ENCODE assay signal across 16 cellular contexts in genomic region chr1:51270751-51271150, GRCh38. TPM values are rescaled to one million over a fixed set of nuclear protein-coding genes. Genes with fewer than 3 reads are reported as not detected.
"Had no signal": no experiment of that assay in that cellular context is flagged by ENCODE, and none has a peak within 500 bp of the region (broad histone marks: within the 10 kb centered on the region; RNA-seq: fewer than 3 reads in every experiment).

No MANE protein-coding gene starts in this region.

- DNase-seq: activated B cell treated with CpG ODN at 0.5 μM for 24 hours; activated CD4-positive, alpha-beta T cell treated with anti-CD3 and anti-CD28 coated beads, Interleukin-2, amount 10 ng/mL, durations not matched to agents 7 days and 5 days; activated CD8-positive, alpha-beta memory T cell treated with anti-CD3 and anti-CD28 coated beads for 24 hours; activated naive CD4-positive, alpha-beta T cell treated with anti-CD3 and anti-CD28 coated beads, Interleukin-2, amount 50 U/mL, for 16 hours; amygdala; left ventricle myocardium superior; mesenchymal stem cell; occipital lobe; psoas muscle; right lobe of liver; stimulated activated CD4-positive, alpha-beta T cell treated with anti-CD3 and anti-CD28 coated beads, Interleukin-4, amount 100 ng/mL, for 24 hours; T-helper 2 cell had no signal

- H3K36me3 ChIP-seq: thoracic aorta had no signal

- H3K27me3 Mint-ChIP-seq: activated B cell treated with CpG ODN at 0.5 μM for 24 hours; activated CD4-positive, alpha-beta T cell treated with anti-CD3 and anti-CD28 coated beads, Interleukin-2, amount 10 ng/mL, durations not matched to agents 7 days and 5 days; stimulated activated naive CD8-positive, alpha-beta T cell treated with anti-CD3 and anti-CD28 coated beads, Interleukin-15, Interleukin-2, amounts not matched to agents 100 ng/mL and 50 ng/mL, for 24 hours had no signal

- H3K27ac ChIP-seq: hepatocyte, psoas muscle, right lobe of liver had no signal

- H3K9me3 Mint-ChIP-seq: activated B cell treated with CpG ODN at 0.5 μM for 24 hours; activated CD4-positive, alpha-beta T cell treated with anti-CD3 and anti-CD28 coated beads, Interleukin-2, amount 10 ng/mL, durations not matched to agents 7 days and 5 days; nephron; stimulated activated naive CD8-positive, alpha-beta T cell treated with anti-CD3 and anti-CD28 coated beads, Interleukin-15, Interleukin-2, amounts not matched to agents 100 ng/mL and 50 ng/mL, for 24 hours had no signal

- ATAC-seq: left ventricle myocardium superior, psoas muscle, right lobe of liver had no signal

- H3K9me3 ChIP-seq: psoas muscle, right lobe of liver, thoracic aorta had no signal

- H3K4me1 Mint-ChIP-seq: nephron had no signal

- H3K4me1 ChIP-seq: right lobe of liver had no signal

- H3K27me3 ChIP-seq: hepatocyte, right lobe of liver had no signal

- H3K4me3 ChIP-seq: hepatocyte, psoas muscle, right lobe of liver, thoracic aorta had no signal

- H3K4me3 Mint-ChIP-seq: activated B cell treated with CpG ODN at 0.5 μM for 24 hours; activated CD4-positive, alpha-beta T cell treated with anti-CD3 and anti-CD28 coated beads, Interleukin-2, amount 10 ng/mL, durations not matched to agents 7 days and 5 days; nephron; stimulated activated naive CD8-positive, alpha-beta T cell treated with anti-CD3 and anti-CD28 coated beads, Interleukin-15, Interleukin-2, amounts not matched to agents 100 ng/mL and 50 ng/mL, for 24 hours had no signal

- H3K27ac Mint-ChIP-seq: activated B cell treated with CpG ODN at 0.5 μM for 24 hours; activated CD4-positive, alpha-beta T cell treated with anti-CD3 and anti-CD28 coated beads, Interleukin-2, amount 10 ng/mL, durations not matched to agents 7 days and 5 days; nephron; stimulated activated naive CD8-positive, alpha-beta T cell treated with anti-CD3 and anti-CD28 coated beads, Interleukin-15, Interleukin-2, amounts not matched to agents 100 ng/mL and 50 ng/mL, for 24 hours had no signal

RNA-seq across cellular contexts. Expression of gene TTC39A, which starts 59.6 kb away (rescaled TPM):
- total RNA-seq: activated CD4-positive, alpha-beta T cell treated with anti-CD3 and anti-CD28 coated beads, Interleukin-2, amount 10 ng/mL, durations not matched to agents 7 days and 5 days had no signal
